Comparison of ENCODE assay signal across 1 cellular context in the genomic region with DNA sequence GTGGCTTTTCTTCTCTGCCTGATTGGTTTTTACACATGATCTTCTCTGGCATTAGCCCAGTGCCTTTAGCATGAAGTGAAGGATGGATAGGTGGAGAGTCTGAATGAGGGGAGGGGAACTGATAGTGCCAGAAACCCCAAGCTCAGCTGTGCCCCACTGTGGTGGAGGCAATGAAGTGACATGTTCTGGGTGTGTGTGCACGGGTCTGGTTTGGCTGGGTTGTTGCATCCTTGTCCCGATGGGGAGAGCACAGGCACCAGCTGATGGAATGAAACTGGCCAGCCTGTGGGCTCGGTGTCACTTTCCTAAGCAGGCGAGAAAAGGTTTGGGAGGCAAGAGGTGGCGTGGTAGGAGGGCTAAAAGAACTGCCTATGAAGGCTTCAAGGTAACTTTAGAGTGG.
TF ChIP-seq lines count a peak whose summit lies in the region.

No MANE protein-coding gene starts in this region.

TF ChIP-seq in GM12878, 131 proteins besides CTCF, POLR2A, EP300 and RAD21 (continued from another document):
- TF ChIP-seq REST (IDR thresholded peaks at IDR 0.05; ENCODE audit: low read depth, low read length) (no peak), PML (IDR thresholded peaks at IDR 0.05; ENCODE audit: low read length) (no peak), TARDBP (IDR thresholded peaks at IDR 0.05; ENCODE audit: borderline replicate concordance) (no peak), NR2C2 (IDR thresholded peaks at IDR 0.05; ENCODE audit: borderline replicate concordance, control insufficient read depth, insufficient read length, low read depth) (no peak), ZNF207 (IDR thresholded peaks at IDR 0.05; ENCODE audit: borderline replicate concordance) (no peak), HDAC6 (IDR thresholded peaks at IDR 0.05; ENCODE audit: unreplicated experiment) (no peak), IKZF2 (IDR thresholded peaks at IDR 0.05) (no peak), TCF3 (IDR thresholded peaks at IDR 0.05; ENCODE audit: borderline replicate concordance, insufficient read depth, low read depth, low read length) (no peak), NBN (IDR thresholded peaks at IDR 0.05) (no peak), ZBTB4 (CRISPR knock-in tag; IDR thresholded peaks at IDR 0.05) (no peak), FOXK2 (IDR thresholded peaks at IDR 0.05) (no peak)
- TF ChIP-seq, protein P1, sequence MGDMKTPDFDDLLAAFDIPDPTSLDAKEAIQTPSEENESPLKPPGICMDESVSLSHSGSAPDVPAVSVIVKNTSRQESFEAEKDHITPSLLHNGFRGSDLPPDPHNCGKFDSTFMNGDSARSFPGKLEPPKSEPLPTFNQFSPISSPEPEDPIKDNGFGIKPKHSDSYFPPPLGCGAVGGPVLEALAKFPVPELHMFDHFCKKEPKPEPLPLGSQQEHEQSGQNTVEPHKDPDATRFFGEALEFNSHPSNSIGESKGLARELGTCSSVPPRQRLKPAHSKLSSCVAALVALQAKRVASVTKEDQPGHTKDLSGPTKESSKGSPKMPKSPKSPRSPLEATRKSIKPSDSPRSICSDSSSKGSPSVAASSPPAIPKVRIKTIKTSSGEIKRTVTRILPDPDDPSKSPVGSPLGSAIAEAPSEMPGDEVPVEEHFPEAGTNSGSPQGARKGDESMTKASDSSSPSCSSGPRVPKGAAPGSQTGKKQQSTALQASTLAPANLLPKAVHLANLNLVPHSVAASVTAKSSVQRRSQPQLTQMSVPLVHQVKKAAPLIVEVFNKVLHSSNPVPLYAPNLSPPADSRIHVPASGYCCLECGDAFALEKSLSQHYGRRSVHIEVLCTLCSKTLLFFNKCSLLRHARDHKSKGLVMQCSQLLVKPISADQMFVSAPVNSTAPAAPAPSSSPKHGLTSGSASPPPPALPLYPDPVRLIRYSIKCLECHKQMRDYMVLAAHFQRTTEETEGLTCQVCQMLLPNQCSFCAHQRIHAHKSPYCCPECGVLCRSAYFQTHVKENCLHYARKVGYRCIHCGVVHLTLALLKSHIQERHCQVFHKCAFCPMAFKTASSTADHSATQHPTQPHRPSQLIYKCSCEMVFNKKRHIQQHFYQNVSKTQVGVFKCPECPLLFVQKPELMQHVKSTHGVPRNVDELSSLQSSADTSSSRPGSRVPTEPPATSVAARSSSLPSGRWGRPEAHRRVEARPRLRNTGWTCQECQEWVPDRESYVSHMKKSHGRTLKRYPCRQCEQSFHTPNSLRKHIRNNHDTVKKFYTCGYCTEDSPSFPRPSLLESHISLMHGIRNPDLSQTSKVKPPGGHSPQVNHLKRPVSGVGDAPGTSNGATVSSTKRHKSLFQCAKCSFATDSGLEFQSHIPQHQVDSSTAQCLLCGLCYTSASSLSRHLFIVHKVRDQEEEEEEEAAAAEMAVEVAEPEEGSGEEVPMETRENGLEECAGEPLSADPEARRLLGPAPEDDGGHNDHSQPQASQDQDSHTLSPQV (IDR thresholded peaks at IDR 0.05): no peak
